ENCODE assay signal across 1 cellular context in the genomic region with DNA sequence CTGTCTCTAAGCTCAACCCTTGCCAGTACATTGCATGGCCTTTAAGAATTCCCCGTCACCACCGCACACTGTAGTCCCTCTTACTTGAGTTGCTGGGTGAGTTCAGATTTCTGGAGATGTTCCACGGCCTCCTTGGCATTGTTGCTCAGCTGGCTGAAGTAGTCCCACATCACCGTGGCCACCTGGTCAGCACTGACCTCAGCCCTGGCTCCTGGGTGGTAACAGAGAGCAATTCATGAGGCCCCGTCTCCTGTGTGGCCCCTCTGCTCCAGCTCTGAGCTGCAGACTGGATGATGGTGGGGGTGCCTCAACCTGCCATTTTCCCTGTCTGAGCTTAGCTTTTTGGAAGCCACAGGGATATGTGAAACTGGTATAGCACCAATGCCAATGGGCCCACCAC.
A peak's percentile ranks its signal among the peaks of the same experiment; 100 is the strongest.
TF ChIP-seq lines count a peak whose summit lies in the region.

No MANE protein-coding gene starts in this region.

TF ChIP-seq in HepG2, 621 proteins besides CTCF, POLR2A, EP300 and RAD21:
- TF ChIP-seq ZNF598 (CRISPR knock-in tag; IDR thresholded peaks at IDR 0.05; ENCODE audit: borderline replicate concordance) (0 out of 2 replicates have a peak, but pooled peaks have one; percentile 68), KLF6 (CRISPR knock-in tag; IDR thresholded peaks at IDR 0.05) (no peak)
